ENCODE assay signal across 1 cellular context in genomic region chr12:55250944-55251343, GRCh38.
TF ChIP-seq lines count a peak whose summit lies in the region.

No MANE protein-coding gene starts in this region.

TF ChIP-seq in HepG2, 621 proteins besides CTCF, POLR2A, EP300 and RAD21:
- TF ChIP-seq ZNF614 (CRISPR knock-in tag; IDR thresholded peaks at IDR 0.05; ENCODE audit: borderline replicate concordance) (no peak), TOPORS (CRISPR knock-in tag; IDR thresholded peaks at IDR 0.05) (no peak), CEBPG (CRISPR knock-in tag; IDR thresholded peaks at IDR 0.05) (peak; percentile 9; the same call in 1 of the 2 replicates), CEBPB (IDR thresholded peaks at IDR 0.05; ENCODE audit: borderline replicate concordance, low read depth, low read length) (peak; percentile 46; the same call in 1 of the 2 replicates), PRDM10 (CRISPR knock-in tag; IDR thresholded peaks at IDR 0.05; ENCODE audit: low read depth) (no peak), ZNF224 (CRISPR knock-in tag; IDR thresholded peaks at IDR 0.05) (no peak), EEA1 (CRISPR knock-in tag; IDR thresholded peaks at IDR 0.05; ENCODE audit: borderline replicate concordance) (no peak), BCLAF1 (IDR thresholded peaks at IDR 0.05) (no peak), TERF1 (CRISPR knock-in tag; IDR thresholded peaks at IDR 0.05) (no peak), ZNF547 (CRISPR knock-in tag; IDR thresholded peaks at IDR 0.05) (no peak), SAFB2 (CRISPR knock-in tag; IDR thresholded peaks at IDR 0.05; ENCODE audit: borderline replicate concordance, low read depth) (no peak), ZNF296 (CRISPR knock-in tag; conservative IDR thresholded peaks at IDR 0.05) (no peak)
